8 cellular contexts compared by ENCODE assay signal in genomic region chr10:123967626-123968243, GRCh38.
DNase-seq lines count a peak whose midpoint lies in the region; ATAC-seq and TF ChIP-seq lines count a peak whose summit lies in the region.

No MANE protein-coding gene starts in this region.

- intact Hi-C loops in body of pancreas (cut with DNase I): loop anchor here (5.0 kb wide), 1 partner anchor 390 kb away; no protein-coding TSS in a partner anchor

- H3K27me3 ChIP-seq in RWPE2 (ENCODE audit: insufficient read depth, poor library complexity, severe bottlenecking): peaks cover 19% of the 10 kb centered on the region
- peaks cover 0 to 9% of the 10 kb centered on the region in 2 donors for H3K27me3 ChIP-seq in body of pancreas

- WGBS in body of pancreas, 2 donors: 5 to 7% methylated on average over 16 to 19 of the region's 19 CpGs

- ATAC-seq in RWPE2 (ENCODE audit: low read depth) (peak; percentile 73), body of pancreas (peak; percentile 55), GM18498 (IDR thresholded peaks at IDR 0.05; ENCODE audit: unreplicated experiment) (no peak), HG03521 (IDR thresholded peaks at IDR 0.05; ENCODE audit: unreplicated experiment) (no peak)

- H3K4me3 ChIP-seq in RWPE2 (ENCODE audit: severe bottlenecking) (no peak overlapping the region), body of pancreas (no peak overlapping the region)

- no peak for TF ChIP-seq POLR2A in body of pancreas (IDR thresholded peaks at IDR 0.05)

- H3K27ac ChIP-seq in RWPE2 (ENCODE audit: poor library complexity, severe bottlenecking) (no peak overlapping the region), body of pancreas (no peak overlapping the region)

- peak; percentile 85 for TF ChIP-seq CTCF in RWPE2 (IDR thresholded peaks at IDR 0.05; ENCODE audit: poor library complexity, severe bottlenecking)
- TF ChIP-seq CTCF in body of pancreas (IDR thresholded peaks at IDR 0.05): peak; percentile 70 to 79 (median 73)

- DNase-seq in D341Med (ENCODE audit: low spot score) (peak; percentile 73), HT-29 (ENCODE audit: low spot score) (peak; percentile 60), RWPE2 (ENCODE audit: low spot score) (peak; percentile 62), body of pancreas (peak; percentile 61 to 73 (median 64)), inferior parietal cortex (ENCODE audit: extremely low spot score) (peak; percentile 82)
- DNase-seq in stimulated activated CD4-positive, alpha-beta T cell treated with anti-CD3 and anti-CD28 coated beads, Interleukin-12 subunit alpha, Interleukin-12 subunit beta, amount 100 ng/mL, for 4 hours: peak; percentile 32

- no peaks in the 10 kb centered on the region for H3K4me1 ChIP-seq in RWPE2 (ENCODE audit: insufficient read depth, poor library complexity, severe bottlenecking)
- H3K4me1 ChIP-seq in body of pancreas: peaks cover 2% of the 10 kb centered on the region

- H3K36me3 ChIP-seq in RWPE2 (ENCODE audit: low read depth) (no peaks in the 10 kb centered on the region), body of pancreas (replicated peaks in 1 of 2; ENCODE audit: insufficient read depth in 1 of 2, low read depth in 2 of 2) (no peaks in the 10 kb centered on the region)

- H3K9me3 ChIP-seq in RWPE2 (ENCODE audit: severe bottlenecking) (no peaks in the 10 kb centered on the region), body of pancreas (no peaks in the 10 kb centered on the region)

Comparison
In these comparisons a context has a peak if more than half of its experiments do, and no peak if none do; other contexts are left out.
1. DNase-seq: peak in every context shown above with its lines; median percentile 82 in inferior parietal cortex; 73 in D341Med; 64 in body of pancreas; 62 in RWPE2; 60 in HT-29; 32 in stimulated activated CD4-positive, alpha-beta T cell treated with anti-CD3 and anti-CD28 coated beads, Interleukin-12 subunit alpha, Interleukin-12 subunit beta, amount 100 ng/mL, for 4 hours.
2. ATAC-seq: peak in RWPE2 (single experiment) and body of pancreas (single experiment); none in GM18498 (single experiment) and HG03521 (single experiment).